In genomic region chr9:101232405-101232977, GRCh38 we compare ENCODE assay signal across 22 cellular contexts.
DNase-seq lines count a peak whose midpoint lies in the region; ATAC-seq and TF ChIP-seq lines count a peak whose summit lies in the region.
"Had no signal": no experiment of that assay in that cellular context is flagged by ENCODE, and none has a peak within 500 bp of the region (broad histone marks: within the 10 kb centered on the region; RNA-seq: fewer than 3 reads in every experiment).

No MANE protein-coding gene starts in this region.

- intact Hi-C loops in right lobe of liver (cut with DNase I), result no loop called here

- H3K4me3 ChIP-seq in KMS-11 (IDR thresholded peaks at IDR 0.05; ENCODE audit: insufficient read depth, low read depth, low read length) (no peak overlapping the region), right lobe of liver (no peak overlapping the region)
- H3K4me3 ChIP-seq: A549, GM12878 had no signal

- no peaks in the 10 kb centered on the region for H3K79me2 ChIP-seq in KMS-11 (ENCODE audit: insufficient read depth, low read depth)

- TF ChIP-seq POLR2A in right lobe of liver (IDR thresholded peaks at IDR 0.05), result no peak

- no peak overlapping the region for H3K27ac ChIP-seq in KMS-11
- H3K27ac ChIP-seq in right lobe of liver, result peak overlapping the region in 2 of 3 donors; percentile 6 to 21
- H3K27ac ChIP-seq: A549 had no signal

- no peak overlapping the region for H2AFZ ChIP-seq in KMS-11 (ENCODE audit: low read depth)

- ATAC-seq in left lobe of liver (peak; percentile 59), right lobe of liver (peak; percentile 56 to 75 (median 66)), GM18858 (IDR thresholded peaks at IDR 0.05; ENCODE audit: unreplicated experiment) (no peak)
- ATAC-seq: A549, GM12878 had no signal

- H3K4me1 ChIP-seq in KMS-11 (ENCODE audit: low read depth, poor library complexity, severe bottlenecking) (peaks cover 31% of the 10 kb centered on the region), right lobe of liver (peaks cover 0 to 16% (median 8%) of the 10 kb centered on the region in 4 donors)
- H3K4me1 ChIP-seq: A549 had no signal

- no peak overlapping the region for H3K9ac ChIP-seq in KMS-11

- no peaks in the 10 kb centered on the region for H3K27me3 ChIP-seq in KMS-11 (ENCODE audit: insufficient read depth, low read depth)
- no peaks in the 10 kb centered on the region for H3K27me3 ChIP-seq in right lobe of liver

- 0 out of 2 replicates have a peak overlapping the region, but pooled peaks have one; percentile 75 for H3K4me2 ChIP-seq in KMS-11
- H3K4me2 ChIP-seq: A549 had no signal

- WGBS in right lobe of liver (ENCODE audit: insufficient coverage, low coverage, low lambda C conversion rate, missing lambda C conversion rate), result 92% methylated on average over 2 of the region's 2 CpGs

- no peak for TF ChIP-seq CTCF in KMS-11 (conservative IDR thresholded peaks at IDR 0.05; ENCODE audit: low read depth, low read length)
- TF ChIP-seq CTCF in right lobe of liver (IDR thresholded peaks at IDR 0.05), result no peak

- no peaks in the 10 kb centered on the region for H3K9me3 ChIP-seq in right lobe of liver
- H3K9me3 ChIP-seq: A549 had no signal

- DNase-seq in NCI-H69 (lab: John Stamatoyannopoulos, UW) (peak; percentile 75), left lobe of liver (ENCODE audit: low spot score) (no peak), right lobe of liver (no peak), KBM-7 (no peak), Ammon's horn (ENCODE audit: low spot score) (no peak)
- DNase-seq: 8988T; ACHN; AML-193; C1 segment of cervical spinal cord; Calu3; CD4-positive, alpha-beta memory T cell; COR-L47; DMS153; EL; GDM1; GOT3; H7; HCEC 1CT had no signal

- in situ Hi-C loops in KBM-7 (cut with MboI; ENCODE audit: low pct_unique_long_range_greater_than_20kb, low sequenced_read_pairs), result no loop called here

- H4K20me1 ChIP-seq in KMS-11 (ENCODE audit: insufficient read depth), result no peaks in the 10 kb centered on the region

- H3K36me3 ChIP-seq in KMS-11 (ENCODE audit: insufficient read depth), result no peaks in the 10 kb centered on the region
- H3K36me3 ChIP-seq in right lobe of liver, result no peaks in the 10 kb centered on the region
